ENCODE assay signal across 18 cellular contexts in genomic region chr7:148622887-148623585, GRCh38. TPM values are rescaled to one million over a fixed set of nuclear protein-coding genes. Genes with fewer than 3 reads are reported as not detected.
DNase-seq lines count a peak whose midpoint lies in the region; ATAC-seq, FAIRE-seq and TF ChIP-seq lines count a peak whose summit lies in the region.
"Had no signal": no experiment of that assay in that cellular context is flagged by ENCODE, and none has a peak within 500 bp of the region (broad histone marks: within the 10 kb centered on the region; RNA-seq: fewer than 3 reads in every experiment).

No MANE protein-coding gene starts in this region.

- H3K27ac Mint-ChIP-seq in H9: no peak overlapping the region
- H3K27ac Mint-ChIP-seq: activated CD4-positive, alpha-beta T cell treated with anti-CD3 and anti-CD28 coated beads, Interleukin-2, amount 10 ng/mL, durations not matched to agents 7 days and 5 days had no signal

- peaks cover 20 to 23% of the 10 kb centered on the region in 2 experiments for H3K4me1 Mint-ChIP-seq in H9

- H3K9me3 ChIP-seq in liver (ENCODE audit: control insufficient read depth in 4 of 4, low read length in 3 of 4) (no peaks in the 10 kb centered on the region), HepG2 (ENCODE audit: low read length) (no peaks in the 10 kb centered on the region), upper lobe of right lung (no peaks in the 10 kb centered on the region), H9 (ENCODE audit: control insufficient read depth, low read depth, low read length) (no peaks in the 10 kb centered on the region)
- H3K9me3 ChIP-seq: ovary had no signal

- H3K4ac ChIP-seq in H9 (ENCODE audit: low read depth, low read length): no peak overlapping the region

- TF ChIP-seq RAD21 in liver (IDR thresholded peaks at IDR 0.05) (peak; percentile 26 to 29), HepG2 (CRISPR knock-in tag; IDR thresholded peaks at IDR 0.05) (no peak)

- no peak overlapping the region for H3K23ac ChIP-seq in H9 (ENCODE audit: insufficient read length, low read depth, low read length)

- no peak overlapping the region for H2BK120ac ChIP-seq in H9 (ENCODE audit: low read depth, low read length, poor library complexity, severe bottlenecking)

- BruUV-seq in HepG2 (replicated peaks; lab: Mats Ljungman, UMichigan): no TSS peak

- H3K79me1 ChIP-seq in H9 (ENCODE audit: insufficient read depth, low read depth, low read length, poor library complexity, severe bottlenecking): no peaks in the 10 kb centered on the region

- H2BK15ac ChIP-seq in H9 (ENCODE audit: low read depth, low read length): no peak overlapping the region

- no peak overlapping the region for H2BK5ac ChIP-seq in H9 (ENCODE audit: insufficient read length, low read length)

- no peak overlapping the region for H3K4me3 ChIP-seq in liver (ENCODE audit: low read depth in 1 of 3, low read length in 3 of 3)
- H3K4me3 ChIP-seq in HepG2 (replicated peaks in 1 of 3; ENCODE audit: insufficient read depth in 1 of 3, low read depth in 2 of 3, low read length in 3 of 3): no peak overlapping the region
- no peak overlapping the region for H3K4me3 ChIP-seq in upper lobe of right lung
- H3K4me3 ChIP-seq: lung, ovary had no signal

- H2BK20ac ChIP-seq in H9 (ENCODE audit: low read depth, low read length, poor library complexity, severe bottlenecking): no peak overlapping the region

- no peak overlapping the region for H4K8ac ChIP-seq in H9 (replicated peaks; ENCODE audit: insufficient read length, low read depth, low read length)

- POLR2A ChIA-PET in HepG2 (lab: Yijun Ruan, JAX): no interaction called here

- no peak overlapping the region for H3K56ac ChIP-seq in H9 (ENCODE audit: insufficient read length, low read depth, low read length)

- H4K5ac ChIP-seq in H9 (ENCODE audit: insufficient read length, low read depth, low read length): no peak overlapping the region

- H3K18ac ChIP-seq in H9 (ENCODE audit: insufficient read length, low read depth, low read length): no peak overlapping the region

- H3K4me2 ChIP-seq in HepG2 (ENCODE audit: low read depth, low read length) (no peak overlapping the region), H9 (ENCODE audit: insufficient read depth, insufficient read length, low read length) (no peak overlapping the region)

- in situ Hi-C loops in HepG2 (cut with HindIII; ENCODE audit: extremely low pct_ligation_motif_present, low pct_unique_long_range_greater_than_20kb): no loop called here

- TF ChIP-seq POLR2A in HepG2 (IDR thresholded peaks at IDR 0.05; ENCODE audit: insufficient read depth in 1 of 2, low read depth in 2 of 2, low read length in 2 of 2): no peak

- peaks cover 4 to 25% (median 16%) of the 10 kb centered on the region in 4 donors for H3K4me1 ChIP-seq in liver (ENCODE audit: control insufficient read depth in 4 of 4, insufficient read depth in 4 of 4, low read length in 3 of 4)
- H3K4me1 ChIP-seq in HepG2 (ENCODE audit: insufficient read depth, low read length): peaks cover 11% of the 10 kb centered on the region
- H3K4me1 ChIP-seq in upper lobe of right lung: no peaks in the 10 kb centered on the region
- no peaks in the 10 kb centered on the region for H3K4me1 ChIP-seq in H9 (ENCODE audit: insufficient read depth, low read length)

- H3T11ph ChIP-seq in H9 (ENCODE audit: low read length): no peak overlapping the region

- H3K36me3 Mint-ChIP-seq in H9 (ENCODE audit: insufficient read depth in 1 of 3, low read depth in 3 of 3): peaks cover 0 to 2% (median 0%) of the 10 kb centered on the region in 3 experiments; a peak in 2 of 7 replicates

- ATAC-seq in HepG2: no peak
- ATAC-seq in upper lobe of right lung: peak; percentile 32
- ATAC-seq: HCT116 had no signal

- H4K20me1 ChIP-seq in HepG2 (ENCODE audit: insufficient read depth, low read length) (no peaks in the 10 kb centered on the region; the same call in 1 of the 2 replicates), H9 (ENCODE audit: control insufficient read depth, insufficient read depth, insufficient read length) (no peaks in the 10 kb centered on the region)

- H3K27me3 Mint-ChIP-seq in H9 (ENCODE audit: low read depth): no peaks in the 10 kb centered on the region; the same call in 1 of the 2 replicates

- TF ChIP-seq EP300 in HepG2 (IDR thresholded peaks at IDR 0.05; ENCODE audit: low read depth in 2 of 2, low read length in 2 of 2) (no peak), HepG2 (CRISPR knock-in tag; IDR thresholded peaks at IDR 0.05; ENCODE audit: borderline replicate concordance) (no peak)

- 43% methylated on average over 8 of the region's 8 CpGs for WGBS in liver
- WGBS in HepG2 (ENCODE audit: low lambda C conversion rate): 38% methylated on average over 8 of the region's 8 CpGs
- whole genome bisulfite sequencing in H9 (ENCODE audit: extremely low coverage, insufficient read length, low lambda C conversion rate): no CpG with 5 or more reads among the region's 8 CpGs

- no peak overlapping the region for H3K14ac ChIP-seq in H9 (ENCODE audit: insufficient read depth, low read length)

- FAIRE-seq in HepG2 (lab: Jason Lieb, UNC): no peak
- FAIRE-seq: bronchial epithelial cell had no signal

- DNase-seq in HepG2 (ENCODE audit: low spot score) (no peak), NCI-H524 treated with DMSO at 0.1 percent for 48 hours (lab: John Stamatoyannopoulos, UW) (peak; percentile 80), astrocyte of the hippocampus (ENCODE audit: low read depth, low spot score) (peak; percentile 33), upper lobe of right lung (no peak), RPMI8226 (no peak), epidermal melanocyte (ENCODE audit: insufficient read length, low spot score) (no peak), H9 (no peak)
- DNase-seq: ACHN; activated CD4-positive, alpha-beta T cell treated with anti-CD3 and anti-CD28 coated beads, Interleukin-2, amount 10 ng/mL, durations not matched to agents 7 days and 5 days; activated effector memory CD4-positive, alpha-beta T cell treated with anti-CD3 and anti-CD28 coated beads, Interleukin-2, amount 50 U/mL, for 16 hours; NCI-H226; ovary; SW 1271 had no signal

- no peak overlapping the region for H2BK12ac ChIP-seq in H9 (ENCODE audit: insufficient read length, low read depth, low read length)

- H2AFZ ChIP-seq in HepG2 (ENCODE audit: low read length) (no peak overlapping the region), H9 (ENCODE audit: low read length) (no peak overlapping the region)

- H2AK5ac ChIP-seq in H9 (ENCODE audit: insufficient read length, low read length): no peak overlapping the region

- H3K36me3 ChIP-seq in liver (ENCODE audit: control insufficient read depth in 4 of 4, insufficient read depth in 3 of 4, low read depth in 1 of 4, low read length in 3 of 4): no peaks in the 10 kb centered on the region
- H3K36me3 ChIP-seq in HepG2 (replicated peaks in 1 of 2; ENCODE audit: control insufficient read depth in 1 of 2, insufficient read depth in 2 of 2, low read length in 2 of 2): no peaks in the 10 kb centered on the region
- H3K36me3 ChIP-seq in upper lobe of right lung: no peaks in the 10 kb centered on the region
- H3K36me3 ChIP-seq: ovary had no signal

- H4K91ac ChIP-seq in H9 (ENCODE audit: insufficient read length, low read depth, low read length): no peak overlapping the region

- no peaks in the 10 kb centered on the region for H3K23me2 ChIP-seq in H9 (ENCODE audit: insufficient read length, low read depth, low read length, poor library complexity, severe bottlenecking)

- TF ChIP-seq CTCF in liver (IDR thresholded peaks at IDR 0.05; ENCODE audit: low read depth, low read length, missing input control): no peak
- TF ChIP-seq CTCF in HepG2 (CRISPR knock-in tag; IDR thresholded peaks at IDR 0.05): no peak
- no peak for TF ChIP-seq CTCF in upper lobe of right lung (IDR thresholded peaks at IDR 0.05)
- TF ChIP-seq CTCF in H9 (conservative IDR thresholded peaks at IDR 0.05): no peak

- no peak overlapping the region for H3K4me3 Mint-ChIP-seq in H9
- H3K4me3 Mint-ChIP-seq: activated CD4-positive, alpha-beta T cell treated with anti-CD3 and anti-CD28 coated beads, Interleukin-2, amount 10 ng/mL, durations not matched to agents 7 days and 5 days had no signal

- H3K9ac ChIP-seq in liver (ENCODE audit: low read depth in 1 of 2, low read length in 2 of 2) (peak overlapping the region; percentile 18 to 59), HepG2 (ENCODE audit: insufficient read depth, low read depth, low read length) (no peak overlapping the region), H9 (ENCODE audit: extremely low read depth, insufficient read length, low read length) (no peak overlapping the region)

- H3K27me3 ChIP-seq in liver (ENCODE audit: control insufficient read depth in 4 of 4, insufficient read depth in 4 of 4, low read length in 3 of 4) (no peaks in the 10 kb centered on the region), HepG2 (ENCODE audit: control insufficient read depth in 1 of 2, insufficient read depth in 2 of 2, low read length in 2 of 2) (peaks cover 0 to 3% of the 10 kb centered on the region in 2 experiments; a peak in 2 of 5 replicates), upper lobe of right lung (peaks cover 9% of the 10 kb centered on the region), H9 (ENCODE audit: insufficient read depth, low read length) (no peaks in the 10 kb centered on the region)
- H3K27me3 ChIP-seq: ovary had no signal

- H3K9me3 Mint-ChIP-seq in H9: peaks cover 0 to 3% of the 10 kb centered on the region in 2 experiments; a peak in 3 of 5 replicates

- intact Hi-C loops in HepG2 (cut with micrococcal nuclease; ENCODE audit: unreplicated experiment) (no loop called here), upper lobe of right lung (cut with DNase I) (no loop called here)

- H3K27ac ChIP-seq in liver (ENCODE audit: low read depth in 1 of 2, low read length in 2 of 2): peak overlapping the region; percentile 22 to 76
- H3K27ac ChIP-seq in HepG2 (ENCODE audit: extremely low read length, insufficient read depth, low read length): no peak overlapping the region
- no peak overlapping the region for H3K27ac ChIP-seq in upper lobe of right lung
- H3K27ac ChIP-seq in H9 (ENCODE audit: insufficient read length, low read depth, low read length): no peak overlapping the region
- H3K27ac ChIP-seq: ovary had no signal

- H3K79me2 ChIP-seq in HepG2 (ENCODE audit: insufficient read depth, low read length): no peaks in the 10 kb centered on the region
- H3K79me2 ChIP-seq in H9 (ENCODE audit: insufficient read depth, low read length): no peaks in the 10 kb centered on the region

- CTCF ChIA-PET in HepG2 (lab: Yijun Ruan, JAX; ENCODE audit: low intra/inter-chr PET ratio, low total read pairs): no interaction called here

RNA-seq across cellular contexts. Expression of gene C7orf33, which starts 32.5 kb away (rescaled TPM):
- not detected for total RNA-seq in liver
- not detected for polyA plus RNA-seq in liver
- not detected in 2 replicates for total RNA-seq in HepG2 (2016; rRNA removed; fragmentation: Illumina TruSeq; extraction: Trizol)
- total RNA-seq in HepG2 (2016; cell fraction: cytosol; rRNA removed; fragmentation: Illumina TruSeq; extraction: Trizol; ENCODE audit: low read depth): not detected in 2 replicates
- not detected in 2 replicates for total RNA-seq in HepG2 (2016; cell fraction: insoluble cytoplasmic fraction; rRNA removed; fragmentation: Illumina TruSeq; extraction: Trizol)
- not detected in 2 replicates for total RNA-seq in HepG2 (2016; cell fraction: membrane; rRNA removed; fragmentation: Illumina TruSeq; extraction: Trizol)
- not detected in 2 replicates for total RNA-seq in HepG2 (2016; cell fraction: nucleus; rRNA removed; fragmentation: Illumina TruSeq; extraction: Trizol)
- polyA plus RNA-seq in HepG2 (2011; rRNA removed): 0.04 TPM in 1 of 2 replicates, not detected in the other
- not detected in 2 replicates for polyA plus RNA-seq in HepG2 (2011; cell fraction: cytosol; rRNA removed)
- polyA plus RNA-seq in HepG2 (2011; cell fraction: nucleus; rRNA removed): not detected in 2 replicates
- not detected in 2 replicates for polyA plus RNA-seq in HepG2 (2012)
- not detected in 2 replicates for polyA plus RNA-seq in HepG2 (2016; cell fraction: cytosol; fragmentation: Illumina TruSeq; extraction: Trizol; ENCODE audit: low read depth)
- not detected in 2 replicates for polyA plus RNA-seq in HepG2 (2016; cell fraction: insoluble cytoplasmic fraction; fragmentation: Illumina TruSeq; extraction: Trizol; ENCODE audit: low read depth)
- not detected in 2 replicates for polyA plus RNA-seq in HepG2 (2016; cell fraction: membrane; fragmentation: Illumina TruSeq; extraction: Trizol; ENCODE audit: low read depth)
- not detected in 2 replicates for polyA plus RNA-seq in HepG2 (2016; cell fraction: nucleus; fragmentation: Illumina TruSeq; extraction: Trizol; ENCODE audit: insufficient read depth, low read depth)
- not detected in 2 replicates for polyA minus RNA-seq in HepG2 (2011; rRNA and poly(A)+ RNA removed; ENCODE audit: low replicate concordance)
- polyA minus RNA-seq in HepG2 (2011; cell fraction: cytosol; rRNA and poly(A)+ RNA removed): not detected in 2 replicates
- polyA minus RNA-seq in HepG2 (2011; cell fraction: nucleus; rRNA and poly(A)+ RNA removed): not detected in 2 replicates
- total RNA-seq in upper lobe of right lung: not detected
- not detected in 2 replicates for total RNA-seq in H9 (2021)
- total RNA-seq: activated CD4-positive, alpha-beta T cell treated with anti-CD3 and anti-CD28 coated beads, Interleukin-2, amount 10 ng/mL, durations not matched to agents 7 days and 5 days; bronchial epithelial cell; Daoy; lung; ovary had no signal
- polyA plus RNA-seq: lung, ovary had no signal

Comparison
In these comparisons a context has a peak if more than half of its experiments do, and no peak if none do; other contexts are left out.
1. H3K27ac ChIP-seq: peak in liver (2 of 2); none in HepG2 (single experiment), upper lobe of right lung (single experiment) and H9 (single experiment).
2. H3K9ac ChIP-seq: peak in liver (2 of 2); none in HepG2 (single experiment) and H9 (single experiment).
3. DNase-seq: peak in NCI-H524 treated with DMSO at 0.1 percent for 48 hours (single experiment) and astrocyte of the hippocampus (single experiment); none in HepG2 (single experiment), upper lobe of right lung (single experiment), RPMI8226 (single experiment), epidermal melanocyte (single experiment) and H9 (single experiment).